ENCODE assay signal across 19 cellular contexts in the genomic region with DNA sequence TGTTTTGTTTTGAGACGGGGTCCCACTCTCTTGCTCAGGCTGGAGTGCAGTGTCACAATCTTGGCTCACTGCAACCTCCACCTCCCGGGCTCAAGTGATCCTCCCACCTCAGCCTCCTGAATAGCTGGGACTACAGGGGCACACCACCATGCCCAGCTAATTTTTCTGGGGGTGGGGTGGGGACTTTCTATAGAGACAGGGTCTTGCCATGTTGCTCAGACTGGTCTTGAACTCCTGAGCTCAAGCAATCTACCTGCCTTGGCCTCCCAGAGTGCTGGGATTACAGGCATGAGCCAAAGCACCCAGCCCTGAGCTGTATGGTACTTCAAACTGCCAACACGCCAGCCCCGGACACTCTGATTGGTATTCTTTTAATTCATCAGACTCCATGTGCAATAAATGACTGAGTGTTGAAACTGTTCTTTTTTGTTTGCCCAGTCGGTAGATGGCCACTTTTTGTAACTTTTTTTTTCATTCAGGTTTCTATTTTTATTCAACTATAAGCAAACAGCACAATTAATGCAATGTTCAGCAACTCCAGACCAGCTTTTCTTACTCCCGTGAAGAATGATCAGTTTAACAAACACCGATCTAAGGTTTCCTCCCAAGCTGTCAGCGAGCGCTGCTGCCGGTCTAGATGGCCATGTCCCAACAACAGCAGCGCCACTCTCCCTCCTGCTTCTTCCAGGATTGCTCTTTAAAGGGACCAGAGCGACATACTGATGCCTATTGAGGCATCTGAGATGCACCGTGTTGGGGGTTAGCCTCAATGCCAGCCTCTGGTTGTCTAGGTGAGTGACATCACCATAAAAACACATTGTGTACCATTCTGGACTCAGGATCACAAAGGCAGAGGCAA. TPM values are rescaled to one million over a fixed set of nuclear protein-coding genes. Genes with fewer than 3 reads are reported as not detected.
A peak's percentile ranks its signal among the peaks of the same experiment; 100 is the strongest.
DNase-seq lines count a peak whose midpoint lies in the region; ATAC-seq lines count a peak whose summit lies in the region.
"Had no signal": no experiment of that assay in that cellular context is flagged by ENCODE, and none has a peak within 500 bp of the region (broad histone marks: within the 10 kb centered on the region; RNA-seq: fewer than 3 reads in every experiment).

No MANE protein-coding gene starts in this region.

- H3K27ac Mint-ChIP-seq in activated naive CD4-positive, alpha-beta T cell treated with anti-CD3 and anti-CD28 coated beads, Interleukin-2, amount 10 ng/mL, durations not matched to agents 7 days and 5 days, result peak overlapping the region; percentile 19
- H3K27ac Mint-ChIP-seq in stimulated activated naive CD8-positive, alpha-beta T cell treated with anti-CD3 and anti-CD28 coated beads, Interleukin-15, amount 100 ng/mL, for 72 hours, result no peak overlapping the region
- H3K27ac Mint-ChIP-seq: activated CD4-positive, alpha-beta memory T cell treated with anti-CD3 and anti-CD28 coated beads, Interleukin-2, amount 10 ng/mL, durations not matched to agents 7 days and 5 days; activated T-helper 1 cell treated with anti-CD3 and anti-CD28 coated beads, Interleukin-12 subunit alpha, Interleukin-12 subunit beta, Interleukin-2, Interleukin-4 antibody, amounts not matched to agents 30 ng/mL and 10 ng/mL and 1 ng/mL, durations not matched to agents 14 hours and 24 hours and 36 hours; stimulated activated effector memory CD8-positive, alpha-beta T cell treated with anti-CD3 and anti-CD28 coated beads, Interleukin-12 subunit alpha, Interleukin-12 subunit beta, amount 100 ng/mL, for 72 hours had no signal

- H3K36me3 Mint-ChIP-seq in activated naive CD4-positive, alpha-beta T cell treated with anti-CD3 and anti-CD28 coated beads, Interleukin-2, amount 10 ng/mL, durations not matched to agents 7 days and 5 days, result peaks cover 15% of the 10 kb centered on the region

- no peak for DNase-seq in activated naive CD4-positive, alpha-beta T cell treated with anti-CD3 and anti-CD28 coated beads, Interleukin-2, amount 10 ng/mL, durations not matched to agents 7 days and 5 days
- no peak for DNase-seq in activated naive CD4-positive, alpha-beta T cell treated with Interleukin-2 at 50 U/mL for 16 hours
- DNase-seq in astrocyte of the hippocampus (ENCODE audit: low read depth, low spot score), result peak; percentile 27
- DNase-seq in left lobe of liver (ENCODE audit: low spot score), result no peak
- DNase-seq in UCSD-AML1 (lab: John Stamatoyannopoulos, UW; ENCODE audit: unreplicated experiment), result no peak
- DNase-seq in stimulated activated naive CD8-positive, alpha-beta T cell treated with anti-CD3 and anti-CD28 coated beads, Interleukin-15, amount 100 ng/mL, for 72 hours, result no peak
- DNase-seq in mesenteric fat pad (ENCODE audit: low spot score), result no peak
- no peak for DNase-seq in HAP-1 (ENCODE audit: low spot score in 2 of 2)
- DNase-seq: ACHN; activated CD4-positive, alpha-beta memory T cell treated with anti-CD3 and anti-CD28 coated beads, Interleukin-2, amount 10 ng/mL, durations not matched to agents 7 days and 5 days; colonic mucosa; NCI-H1105; nucleus accumbens; OCI-M1; trophoblast cell had no signal

- no peak overlapping the region for H3K4me3 ChIP-seq in HAP-1
- H3K4me3 ChIP-seq: adrenal gland, colonic mucosa, smooth muscle cell had no signal

- peaks cover 9% of the 10 kb centered on the region for H3K4me1 ChIP-seq in HAP-1
- H3K4me1 ChIP-seq: adrenal gland, colonic mucosa had no signal

- H3K36me3 ChIP-seq in HAP-1 (replicated peaks), result peaks cover 5% of the 10 kb centered on the region

- no peaks in the 10 kb centered on the region; the same call in 1 of the 2 replicates for H3K9me3 ChIP-seq in HAP-1
- H3K9me3 ChIP-seq: adrenal gland, colonic mucosa had no signal

- no peak overlapping the region for H3K4me3 Mint-ChIP-seq in activated naive CD4-positive, alpha-beta T cell treated with anti-CD3 and anti-CD28 coated beads, Interleukin-2, amount 10 ng/mL, durations not matched to agents 7 days and 5 days
- no peak overlapping the region for H3K4me3 Mint-ChIP-seq in stimulated activated naive CD8-positive, alpha-beta T cell treated with anti-CD3 and anti-CD28 coated beads, Interleukin-15, amount 100 ng/mL, for 72 hours
- H3K4me3 Mint-ChIP-seq: activated CD4-positive, alpha-beta memory T cell treated with anti-CD3 and anti-CD28 coated beads, Interleukin-2, amount 10 ng/mL, durations not matched to agents 7 days and 5 days; activated T-helper 1 cell treated with anti-CD3 and anti-CD28 coated beads, Interleukin-12 subunit alpha, Interleukin-12 subunit beta, Interleukin-2, Interleukin-4 antibody, amounts not matched to agents 30 ng/mL and 10 ng/mL and 1 ng/mL, durations not matched to agents 14 hours and 24 hours and 36 hours; stimulated activated effector memory CD8-positive, alpha-beta T cell treated with anti-CD3 and anti-CD28 coated beads, Interleukin-12 subunit alpha, Interleukin-12 subunit beta, amount 100 ng/mL, for 72 hours had no signal

- peaks cover 43% of the 10 kb centered on the region for H3K27me3 Mint-ChIP-seq in activated naive CD4-positive, alpha-beta T cell treated with anti-CD3 and anti-CD28 coated beads, Interleukin-2, amount 10 ng/mL, durations not matched to agents 7 days and 5 days
- peaks cover 16% of the 10 kb centered on the region for H3K27me3 Mint-ChIP-seq in stimulated activated naive CD8-positive, alpha-beta T cell treated with anti-CD3 and anti-CD28 coated beads, Interleukin-15, amount 100 ng/mL, for 72 hours

- in situ Hi-C loops in HAP-1 (cut with MboI; ENCODE audit: low sequenced_read_pairs), result no loop called here

- CTCF ChIA-PET in activated naive CD4-positive, alpha-beta T cell treated with anti-CD3 and anti-CD28 coated beads, Interleukin-2, amount 10 ng/mL, durations not matched to agents 7 days and 5 days (lab: Charles Lee), result no interaction called here

- H3K27me3 ChIP-seq in HAP-1 (ENCODE audit: low read depth), result no peaks in the 10 kb centered on the region
- H3K27me3 ChIP-seq: adrenal gland, colonic mucosa had no signal

- H3K9me3 Mint-ChIP-seq in activated naive CD4-positive, alpha-beta T cell treated with anti-CD3 and anti-CD28 coated beads, Interleukin-2, amount 10 ng/mL, durations not matched to agents 7 days and 5 days, result no peaks in the 10 kb centered on the region
- no peaks in the 10 kb centered on the region for H3K9me3 Mint-ChIP-seq in stimulated activated naive CD8-positive, alpha-beta T cell treated with anti-CD3 and anti-CD28 coated beads, Interleukin-15, amount 100 ng/mL, for 72 hours
- H3K9me3 Mint-ChIP-seq: activated CD4-positive, alpha-beta memory T cell treated with anti-CD3 and anti-CD28 coated beads, Interleukin-2, amount 10 ng/mL, durations not matched to agents 7 days and 5 days; activated T-helper 1 cell treated with anti-CD3 and anti-CD28 coated beads, Interleukin-12 subunit alpha, Interleukin-12 subunit beta, Interleukin-2, Interleukin-4 antibody, amounts not matched to agents 30 ng/mL and 10 ng/mL and 1 ng/mL, durations not matched to agents 14 hours and 24 hours and 36 hours; stimulated activated effector memory CD8-positive, alpha-beta T cell treated with anti-CD3 and anti-CD28 coated beads, Interleukin-12 subunit alpha, Interleukin-12 subunit beta, amount 100 ng/mL, for 72 hours had no signal

- no peaks in the 10 kb centered on the region for H3K4me1 Mint-ChIP-seq in activated naive CD4-positive, alpha-beta T cell treated with anti-CD3 and anti-CD28 coated beads, Interleukin-2, amount 10 ng/mL, durations not matched to agents 7 days and 5 days
- H3K4me1 Mint-ChIP-seq in stimulated activated naive CD8-positive, alpha-beta T cell treated with anti-CD3 and anti-CD28 coated beads, Interleukin-15, amount 100 ng/mL, for 72 hours, result no peaks in the 10 kb centered on the region
- H3K4me1 Mint-ChIP-seq: activated CD4-positive, alpha-beta memory T cell treated with anti-CD3 and anti-CD28 coated beads, Interleukin-2, amount 10 ng/mL, durations not matched to agents 7 days and 5 days; stimulated activated effector memory CD8-positive, alpha-beta T cell treated with anti-CD3 and anti-CD28 coated beads, Interleukin-12 subunit alpha, Interleukin-12 subunit beta, amount 100 ng/mL, for 72 hours had no signal

- ATAC-seq in left lobe of liver, result peak; percentile 77
- ATAC-seq in stimulated activated naive CD8-positive, alpha-beta T cell treated with anti-CD3 and anti-CD28 coated beads, Interleukin-15, amount 100 ng/mL, for 72 hours, result no peak
- ATAC-seq: stimulated activated effector memory CD8-positive, alpha-beta T cell treated with anti-CD3 and anti-CD28 coated beads, Interleukin-12 subunit alpha, Interleukin-12 subunit beta, amount 100 ng/mL, for 72 hours had no signal

RNA-seq across cellular contexts. Expression of gene TGOLN2, which starts 12.5 kb away (rescaled TPM):
- total RNA-seq in left lobe of liver (89.6 TPM), mesenteric fat pad (128 TPM)

RNA-seq across cellular contexts. Expression of gene RETSAT, which starts 14.1 kb away (rescaled TPM):
- total RNA-seq in left lobe of liver, result 113 TPM
- 554 TPM for total RNA-seq in mesenteric fat pad

RNA-seq across cellular contexts. Expression of gene ELMOD3, which starts 14.3 kb away (rescaled TPM):
- 12.7 TPM for total RNA-seq in left lobe of liver
- total RNA-seq in mesenteric fat pad, result 47.7 TPM
